ENCODE assay signal across 33 cellular contexts in genomic region chr7:113963356-113963755, GRCh38.
"Had no signal": no experiment of that assay in that cellular context is flagged by ENCODE, and none has a peak within 500 bp of the region (broad histone marks: within the 10 kb centered on the region; RNA-seq: fewer than 3 reads in every experiment).

No MANE protein-coding gene starts in this region.

- H3K27me3 ChIP-seq: ascending aorta, cardiac muscle cell had no signal

- ATAC-seq: activated CD8-positive, alpha-beta T cell treated with anti-CD3 and anti-CD28 coated beads for 36 hours; activated naive CD8-positive, alpha-beta T cell treated with anti-CD3 and anti-CD28 coated beads, Interleukin-2, amount 50 U/mL, for 24 hours had no signal

- H3K4me1 ChIP-seq: ascending aorta had no signal

- H3K4me3 ChIP-seq: ascending aorta, cardiac muscle cell had no signal

- H3K4me3 Mint-ChIP-seq: activated B cell treated with CpG ODN at 0.5 μM for 24 hours; activated CD4-positive, alpha-beta memory T cell treated with anti-CD3 and anti-CD28 coated beads for 36 hours; activated CD4-positive, alpha-beta T cell treated with anti-CD3 and anti-CD28 coated beads, Interleukin-2, amount 10 ng/mL, durations not matched to agents 24 days and 14 days; activated CD8-positive, alpha-beta T cell treated with anti-CD3 and anti-CD28 coated beads for 36 hours; activated naive CD4-positive, alpha-beta T cell treated with anti-CD3 and anti-CD28 coated beads, Interleukin-2, amount 10 ng/mL, durations not matched to agents 7 days and 5 days; activated naive CD4-positive, alpha-beta T cell treated with anti-CD3 and anti-CD28 coated beads, Interleukin-2, amount 50 U/mL, for 24 hours; activated naive CD8-positive, alpha-beta T cell; activated naive CD8-positive, alpha-beta T cell treated with anti-CD3 and anti-CD28 coated beads, Interleukin-2, amount 10 ng/mL, durations not matched to agents 7 days and 5 days; activated naive CD8-positive, alpha-beta T cell treated with anti-CD3 and anti-CD28 coated beads, Interleukin-2, amount 50 U/mL, for 24 hours; activated T-cell treated with anti-CD3 and anti-CD28 coated beads, Interleukin-2, amount 50 U/mL, for 24 hours; brain; central memory CD8-positive, alpha-beta T cell; T-helper 1 cell treated with Interleukin-12 subunit alpha and Interleukin-12 subunit beta and Interleukin-4 antibody, amounts not matched to agents 30 μg/mL and 1 μg/mL, for 36 hours; T-helper 2 cell treated with Interferon-gamma antibody and Interleukin-4, amounts not matched to agents 5 μg/mL and 100 μg/mL, for 36 hours had no signal

- H3K4me1 Mint-ChIP-seq: activated B cell treated with CpG ODN at 0.5 μM for 24 hours; activated CD4-positive, alpha-beta T cell treated with anti-CD3 and anti-CD28 coated beads, Interleukin-2, amount 10 ng/mL, durations not matched to agents 24 days and 14 days; activated naive CD4-positive, alpha-beta T cell treated with anti-CD3 and anti-CD28 coated beads, Interleukin-2, amount 10 ng/mL, durations not matched to agents 7 days and 5 days; activated naive CD4-positive, alpha-beta T cell treated with anti-CD3 and anti-CD28 coated beads, Interleukin-2, amount 50 U/mL, for 24 hours; activated naive CD8-positive, alpha-beta T cell treated with anti-CD3 and anti-CD28 coated beads, Interleukin-2, amount 10 ng/mL, durations not matched to agents 7 days and 5 days; activated naive CD8-positive, alpha-beta T cell treated with anti-CD3 and anti-CD28 coated beads, Interleukin-2, amount 50 U/mL, for 24 hours; brain; central memory CD8-positive, alpha-beta T cell had no signal

- H3K27me3 Mint-ChIP-seq: activated B cell treated with CpG ODN at 0.5 μM for 24 hours; activated CD4-positive, alpha-beta memory T cell treated with anti-CD3 and anti-CD28 coated beads for 36 hours; activated CD4-positive, alpha-beta T cell treated with anti-CD3 and anti-CD28 coated beads, Interleukin-2, amount 10 ng/mL, durations not matched to agents 24 days and 14 days; activated CD8-positive, alpha-beta T cell treated with anti-CD3 and anti-CD28 coated beads for 36 hours; activated naive CD4-positive, alpha-beta T cell treated with anti-CD3 and anti-CD28 coated beads, Interleukin-2, amount 10 ng/mL, durations not matched to agents 7 days and 5 days; activated naive CD4-positive, alpha-beta T cell treated with anti-CD3 and anti-CD28 coated beads, Interleukin-2, amount 50 U/mL, for 24 hours; activated naive CD8-positive, alpha-beta T cell; activated naive CD8-positive, alpha-beta T cell treated with anti-CD3 and anti-CD28 coated beads, Interleukin-2, amount 10 ng/mL, durations not matched to agents 7 days and 5 days; activated naive CD8-positive, alpha-beta T cell treated with anti-CD3 and anti-CD28 coated beads, Interleukin-2, amount 50 U/mL, for 24 hours; activated T-cell treated with anti-CD3 and anti-CD28 coated beads, Interleukin-2, amount 50 U/mL, for 24 hours; brain; central memory CD8-positive, alpha-beta T cell had no signal

- H3K36me3 ChIP-seq: ascending aorta, cardiac muscle cell had no signal

- DNase-seq: activated B cell treated with CpG ODN at 0.5 μM for 24 hours; activated CD4-positive, alpha-beta memory T cell treated with anti-CD3 and anti-CD28 coated beads for 36 hours; activated CD4-positive, alpha-beta T cell treated with anti-CD3 and anti-CD28 coated beads for 4 hours; activated CD4-positive, alpha-beta T cell treated with anti-CD3 and anti-CD28 coated beads, Interleukin-2, amount 10 ng/mL, durations not matched to agents 24 days and 14 days; activated CD4-positive, alpha-beta T cell treated with anti-CD3 and anti-CD28 coated beads, Interleukin-2, amount 50 U/mL, for 1 hour; activated CD4-positive, alpha-beta T cell treated with anti-CD3 and anti-CD28 coated beads, Interleukin-2, amount 50 U/mL, for 4 hours; activated CD4-positive, CD25-positive, alpha-beta regulatory T cell treated with anti-CD3 and anti-CD28 coated beads, Interleukin-2, amount 50 U/mL, for 72 hours; activated CD8-positive, alpha-beta memory T cell treated with anti-CD3 and anti-CD28 coated beads, Interleukin-2, amount 50 U/mL, for 4 hours; activated CD8-positive, alpha-beta T cell treated with anti-CD3 and anti-CD28 coated beads for 36 hours; activated effector memory CD4-positive, alpha-beta T cell treated with Interleukin-2 at 50 U/mL for 16 hours; activated gamma-delta T cell; activated naive CD4-positive, alpha-beta T cell treated with anti-CD3 and anti-CD28 coated beads, Interleukin-2, amount 10 ng/mL, durations not matched to agents 7 days and 5 days; activated naive CD4-positive, alpha-beta T cell treated with Interleukin-2 at 50 U/mL for 16 hours; activated naive CD8-positive, alpha-beta T cell treated with anti-CD3 and anti-CD28 coated beads, Interleukin-2, amount 10 ng/mL, durations not matched to agents 7 days and 5 days; activated naive CD8-positive, alpha-beta T cell treated with anti-CD3 and anti-CD28 coated beads, Interleukin-2, amount 50 U/mL, for 24 hours; activated T-cell treated with anti-CD3 and anti-CD28 coated beads, Interleukin-2, amount 50 U/mL, for 24 hours; activated T-cell treated with anti-CD3 and anti-CD28 coated beads, Interleukin-2, amount 50 U/mL, for 48 hours; amygdala; anterior cingulate cortex; caudate nucleus; cerebellar nuclear complex; T-helper 2 cell; T-helper 9 cell had no signal

- H3K27ac ChIP-seq: ascending aorta, cardiac muscle cell, VCaP had no signal

- H3K9me3 Mint-ChIP-seq: activated naive CD4-positive, alpha-beta T cell treated with anti-CD3 and anti-CD28 coated beads, Interleukin-2, amount 10 ng/mL, durations not matched to agents 7 days and 5 days; activated naive CD4-positive, alpha-beta T cell treated with anti-CD3 and anti-CD28 coated beads, Interleukin-2, amount 50 U/mL, for 24 hours; T-helper 1 cell treated with Interleukin-12 subunit alpha and Interleukin-12 subunit beta and Interleukin-4 antibody, amounts not matched to agents 30 μg/mL and 1 μg/mL, for 36 hours; T-helper 2 cell treated with Interferon-gamma antibody and Interleukin-4, amounts not matched to agents 5 μg/mL and 100 μg/mL, for 36 hours had no signal

- H3K27ac Mint-ChIP-seq: activated B cell treated with CpG ODN at 0.5 μM for 24 hours; activated CD4-positive, alpha-beta memory T cell treated with anti-CD3 and anti-CD28 coated beads for 36 hours; activated CD4-positive, alpha-beta T cell treated with anti-CD3 and anti-CD28 coated beads, Interleukin-2, amount 10 ng/mL, durations not matched to agents 24 days and 14 days; activated CD8-positive, alpha-beta T cell treated with anti-CD3 and anti-CD28 coated beads for 36 hours; activated naive CD4-positive, alpha-beta T cell treated with anti-CD3 and anti-CD28 coated beads, Interleukin-2, amount 10 ng/mL, durations not matched to agents 7 days and 5 days; activated naive CD4-positive, alpha-beta T cell treated with anti-CD3 and anti-CD28 coated beads, Interleukin-2, amount 50 U/mL, for 24 hours; activated naive CD8-positive, alpha-beta T cell; activated naive CD8-positive, alpha-beta T cell treated with anti-CD3 and anti-CD28 coated beads, Interleukin-2, amount 10 ng/mL, durations not matched to agents 7 days and 5 days; activated naive CD8-positive, alpha-beta T cell treated with anti-CD3 and anti-CD28 coated beads, Interleukin-2, amount 50 U/mL, for 24 hours; activated T-cell treated with anti-CD3 and anti-CD28 coated beads, Interleukin-2, amount 50 U/mL, for 24 hours; activated T-helper 2 cell treated with anti-CD3 and anti-CD28 coated beads, Interferon-gamma antibody, Interleukin-2, Interleukin-4, amounts not matched to agents 10 μg/mL and 5 μg/mL and 100 μg/mL, durations not matched to agents 14 hours and 24 hours and 36 hours; brain; T-helper 1 cell treated with Interleukin-12 subunit alpha and Interleukin-12 subunit beta and Interleukin-4 antibody, amounts not matched to agents 30 μg/mL and 1 μg/mL, for 36 hours; T-helper 2 cell treated with Interferon-gamma antibody and Interleukin-4, amounts not matched to agents 5 μg/mL and 100 μg/mL, for 36 hours had no signal
